19 cellular contexts compared by ENCODE assay signal in the genomic region with DNA sequence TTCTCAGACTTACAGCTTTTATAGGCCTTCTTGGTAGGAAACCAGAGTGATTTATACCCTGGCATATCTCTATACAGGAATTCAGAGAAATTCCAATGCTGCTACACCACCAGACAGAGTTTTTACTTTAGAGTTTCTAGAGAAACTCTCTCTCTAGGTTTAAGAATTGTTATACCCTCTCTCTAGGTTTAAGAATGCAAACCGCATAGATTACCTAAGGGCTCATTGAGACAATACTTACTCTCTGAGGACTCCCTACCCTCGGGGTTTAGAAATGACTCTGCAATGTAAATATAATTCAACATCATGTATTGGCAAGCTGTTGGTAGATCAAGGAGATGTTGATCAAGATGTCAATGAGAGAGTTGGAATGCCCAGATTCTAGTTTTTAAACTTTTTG. TPM values are rescaled to one million over a fixed set of nuclear protein-coding genes. Genes with fewer than 3 reads are reported as not detected.
DNase-seq lines count a peak whose midpoint lies in the region; ATAC-seq, FAIRE-seq and TF ChIP-seq lines count a peak whose summit lies in the region.
"Had no signal": no experiment of that assay in that cellular context is flagged by ENCODE, and none has a peak within 500 bp of the region (broad histone marks: within the 10 kb centered on the region; RNA-seq: fewer than 3 reads in every experiment).

No MANE protein-coding gene starts in this region.

- no peak overlapping the region for H3K27ac Mint-ChIP-seq in GM23338
- H3K27ac Mint-ChIP-seq: CD4-positive, alpha-beta memory T cell; HFFc6 had no signal

- no peak for TF ChIP-seq RAD21 in H1 (IDR thresholded peaks at IDR 0.05 in 1 of 2, conservative IDR thresholded peaks at IDR 0.05 in 1 of 2; ENCODE audit: low read depth in 2 of 2, low read length in 2 of 2)

- intact Hi-C loops in psoas muscle (cut with DNase I), result no loop called here

- H2AFZ ChIP-seq in GM23338, result no peak overlapping the region
- no peak overlapping the region for H2AFZ ChIP-seq in H1 (ENCODE audit: low read length)

- H3F3A ChIP-seq in GM23338 (replicated peaks; ENCODE audit: low read depth), result no peaks in the 10 kb centered on the region

- H3K4me1 ChIP-seq in GM23338 (ENCODE audit: insufficient read depth) (peaks cover 37% of the 10 kb centered on the region), H1 (replicated peaks in 1 of 4; ENCODE audit: control insufficient read depth in 3 of 4, insufficient read depth in 4 of 4, low read length in 3 of 4) (peaks cover 2 to 5% (median 3%) of the 10 kb centered on the region in 4 experiments; a peak in 5 of 7 replicates), psoas muscle (no peaks in the 10 kb centered on the region)
- H3K4me1 ChIP-seq: A549 had no signal

- no peak overlapping the region for H2BK20ac ChIP-seq in H1 (ENCODE audit: low read length)

- H3K36me3 Mint-ChIP-seq in GM23338 (ENCODE audit: low read depth), result no peaks in the 10 kb centered on the region
- H3K36me3 Mint-ChIP-seq: CD4-positive, alpha-beta memory T cell had no signal

- H3K4me2 ChIP-seq in GM23338, result no peak overlapping the region
- no peak overlapping the region for H3K4me2 ChIP-seq in H1 (ENCODE audit: insufficient read depth in 1 of 2, low read depth in 2 of 2, low read length in 2 of 2)
- H3K4me2 ChIP-seq: A549, KMS-11 had no signal

- H2BK120ac ChIP-seq in H1 (replicated peaks; ENCODE audit: low read depth, low read length), result no peak overlapping the region

- no peak overlapping the region for H3K23ac ChIP-seq in H1 (ENCODE audit: insufficient read length)

- TF ChIP-seq EP300 in H1 (IDR thresholded peaks at IDR 0.05; ENCODE audit: borderline replicate concordance in 1 of 2, low read depth in 2 of 2, low read length in 2 of 2), result no peak

- H3K27me3 Mint-ChIP-seq in GM23338 (ENCODE audit: insufficient read depth, low read depth, poor library complexity), result no peaks in the 10 kb centered on the region
- H3K27me3 Mint-ChIP-seq: CD4-positive, alpha-beta memory T cell had no signal

- no peak overlapping the region for H3K56ac ChIP-seq in H1 (replicated peaks; ENCODE audit: insufficient read length, low read depth, low read length)

- H4K20me1 ChIP-seq in GM23338 (replicated peaks; ENCODE audit: insufficient read depth), result no peaks in the 10 kb centered on the region
- peaks cover 0 to 1% of the 10 kb centered on the region in 2 experiments for H4K20me1 ChIP-seq in H1 (replicated peaks in 1 of 2; ENCODE audit: control insufficient read depth in 1 of 2, insufficient read depth in 2 of 2, low read length in 2 of 2)

- H3K4me3 Mint-ChIP-seq in GM23338, result no peak overlapping the region
- H3K4me3 Mint-ChIP-seq: CD4-positive, alpha-beta memory T cell; HFFc6 had no signal

- H3K4me1 Mint-ChIP-seq in GM23338, result peaks cover 29% of the 10 kb centered on the region
- H3K4me1 Mint-ChIP-seq: CD4-positive, alpha-beta memory T cell had no signal

- TF ChIP-seq CTCF in GM23338 (conservative IDR thresholded peaks at IDR 0.05; ENCODE audit: low read depth in 2 of 2) (no peak), H1 (IDR thresholded peaks at IDR 0.05; ENCODE audit: control extremely low read depth in 1 of 3, insufficient read depth in 1 of 3, low read depth in 1 of 3, low read length in 3 of 3) (no peak), psoas muscle (IDR thresholded peaks at IDR 0.05) (no peak)

- no peaks in the 10 kb centered on the region; the same call in 1 of the 2 replicates for H3K79me1 ChIP-seq in H1 (ENCODE audit: low read depth, low read length)

- H3K27me3 ChIP-seq in GM23338 (ENCODE audit: insufficient read depth) (no peaks in the 10 kb centered on the region), H1 (replicated peaks in 1 of 4; ENCODE audit: control insufficient read depth in 3 of 4, extremely low read depth in 1 of 4, insufficient read depth in 3 of 4, low read length in 3 of 4) (no peaks in the 10 kb centered on the region), psoas muscle (ENCODE audit: insufficient read depth in 3 of 3, low read length in 2 of 3) (peaks cover 0 to 4% (median 4%) of the 10 kb centered on the region in 3 donors)

- H3K4ac ChIP-seq in H1 (replicated peaks; ENCODE audit: insufficient read length, low read depth, low read length), result no peak overlapping the region

- no peak overlapping the region for H3K18ac ChIP-seq in H1 (ENCODE audit: extremely low read depth, low read length)

- no peak overlapping the region for H2BK5ac ChIP-seq in H1 (ENCODE audit: low read depth, low read length)

- DNase-seq in GM23338 (ENCODE audit: low spot score), result no peak
- peak; percentile 57 for DNase-seq in M059J (ENCODE audit: low read depth)
- no peak for DNase-seq in H1 (ENCODE audit: low read depth in 1 of 2, low spot score in 2 of 2)
- no peak for DNase-seq in NCI-H524 (lab: John Stamatoyannopoulos, UW)
- no peak for DNase-seq in psoas muscle
- no peak for DNase-seq in T-helper 9 cell
- DNase-seq: AML-193; CD4-positive, alpha-beta memory T cell; DMS153; DMS79 treated with DMSO at 0.1 percent for 48 hours; H7; HFFc6 had no signal

- ATAC-seq in GM23338 (peak; percentile 37; the same call in 1 of the 3 replicates), psoas muscle (no peak), GM18870 (IDR thresholded peaks at IDR 0.05; ENCODE audit: unreplicated experiment) (no peak)
- ATAC-seq: A549, HCT116 had no signal

- no peak overlapping the region for H3K9ac ChIP-seq in H1 (replicated peaks in 1 of 4; ENCODE audit: extremely low read depth in 1 of 4, low read depth in 3 of 4, low read length in 3 of 4)
- H3K9ac ChIP-seq: KMS-11 had no signal

- H3K9me2 ChIP-seq in GM23338 (ENCODE audit: insufficient read depth), result no peaks in the 10 kb centered on the region

- 0 out of 2 replicates have a peak overlapping the region, but pooled peaks have one; percentile 4 for H2BK15ac ChIP-seq in H1 (ENCODE audit: low read length)

- H2AK5ac ChIP-seq in H1 (ENCODE audit: low read depth, low read length), result no peak overlapping the region

- no peak overlapping the region for H4K8ac ChIP-seq in H1 (ENCODE audit: extremely low read depth, insufficient read depth, low read length)

- no peaks in the 10 kb centered on the region for H3K23me2 ChIP-seq in H1 (ENCODE audit: low read depth, low read length)

- no peak overlapping the region for H4K91ac ChIP-seq in H1 (replicated peaks; ENCODE audit: insufficient read length, low read length)

- POLR2A ChIA-PET in H1 (lab: Charles Lee; ENCODE audit: partially characterized antibody), result no interaction called here

- H3K36me3 ChIP-seq in GM23338 (ENCODE audit: insufficient read depth) (no peaks in the 10 kb centered on the region), H1 (ENCODE audit: control insufficient read depth in 2 of 4, insufficient read depth in 4 of 4, low read length in 3 of 4) (no peaks in the 10 kb centered on the region), psoas muscle (ENCODE audit: insufficient read depth in 1 of 2, low read depth in 1 of 2) (no peaks in the 10 kb centered on the region)

- H3K79me2 ChIP-seq in GM23338 (replicated peaks; ENCODE audit: insufficient read depth) (no peaks in the 10 kb centered on the region), H1 (ENCODE audit: control insufficient read depth in 1 of 2, insufficient read depth in 2 of 2, low read length in 2 of 2) (no peaks in the 10 kb centered on the region)

- H4K5ac ChIP-seq in H1 (ENCODE audit: insufficient read length, low read depth, low read length), result no peak overlapping the region

- CTCF ChIA-PET in H1 (lab: Charles Lee; ENCODE audit: partially characterized antibody), result interaction anchor here (1.2 kb wide), 1 partner anchor 233 kb away, joined by 3 read pairs; no protein-coding TSS in a partner anchor

- no peak for TF ChIP-seq POLR2A in H1 (IDR thresholded peaks at IDR 0.05; ENCODE audit: control extremely low read depth in 1 of 2, low read depth in 2 of 2, low read length in 2 of 2)

- no peaks in the 10 kb centered on the region for H3K9me3 ChIP-seq in H1 (ENCODE audit: insufficient read depth in 2 of 2, low read depth in 1 of 2, low read length in 1 of 2)
- H3K9me3 ChIP-seq in psoas muscle, result no peaks in the 10 kb centered on the region
- H3K9me3 ChIP-seq: A549 had no signal

- no peaks in the 10 kb centered on the region for H3K9me3 Mint-ChIP-seq in GM23338
- H3K9me3 Mint-ChIP-seq: HFFc6 had no signal

- H3K4me3 ChIP-seq in GM23338, result no peak overlapping the region
- no peak overlapping the region for H3K4me3 ChIP-seq in H1 (ENCODE audit: extremely low read depth in 1 of 4, insufficient read depth in 2 of 4, low read depth in 3 of 4, low read length in 4 of 4)
- no peak overlapping the region for H3K4me3 ChIP-seq in psoas muscle
- H3K4me3 ChIP-seq: A549 had no signal

- H3K27ac ChIP-seq in GM23338 (ENCODE audit: low read depth) (no peak overlapping the region), H1 (ENCODE audit: low read depth, low read length) (no peak overlapping the region), psoas muscle (no peak overlapping the region)
- H3K27ac ChIP-seq: A549, C4-2B, KMS-11 had no signal

- H2BK12ac ChIP-seq in H1 (ENCODE audit: low read depth, low read length), result no peak overlapping the region

- 80% methylated on average over 2 of the region's 2 CpGs; no CpG with 5 or more reads in 1 of the 2 experiments for WGBS in H1 (ENCODE audit: extremely low coverage in 1 of 2, insufficient coverage in 1 of 2, insufficient read length in 1 of 2, insufficient replicate concordance in 2 of 2, low coverage in 1 of 2, low lambda C conversion rate in 2 of 2, missing lambda C conversion rate in 1 of 2), 2 experiments
- WGBS in psoas muscle, 3 donors, result 69 to 79% (median 71%) methylated on average over 2 of the region's 2 CpGs

- no peak for FAIRE-seq in H1 (lab: Jason Lieb, UNC)
- FAIRE-seq: A549, GM12891 had no signal

- no peak overlapping the region for H3K14ac ChIP-seq in H1 (ENCODE audit: insufficient read length)

TF ChIP-seq in H1, 55 proteins besides CTCF, POLR2A, EP300 and RAD21 (continues in another document):
- no peak for TF ChIP-seq CBX5 (IDR thresholded peaks at IDR 0.05; ENCODE audit: low read depth, low read length)
- no peak for TF ChIP-seq RXRA (IDR thresholded peaks at IDR 0.05; ENCODE audit: insufficient read depth, low read depth, low read length)
- TF ChIP-seq PHF8 (conservative IDR thresholded peaks at IDR 0.05; ENCODE audit: low read depth, low read length), result no peak

RNA-seq across cellular contexts. Expression of gene ELAVL2, which starts 15.3 kb away (rescaled TPM):
- 39.0 and 42.4 TPM in 2 replicates for total RNA-seq in GM23338 (2014; rRNA removed; shearing (Covaris generic))
- 15.3 and 18.6 TPM in 2 replicates for polyA plus RNA-seq in GM23338 (2016; fragmentation: Nextera tagmentation; extraction: Ambion mirVana)
- total RNA-seq in M059J (2014; rRNA removed; shearing (Covaris generic)), result 15.0 and 21.6 TPM in 2 replicates
- total RNA-seq in H1 (2021; fragmentation: NEBNext Ultra II Directional; extraction: Animal tissue kit (Norgen Biotek cat#: 25700)), result 20.9 and 21.9 TPM in 2 replicates
- 2.4 and 4.9 TPM in 2 replicates for polyA plus RNA-seq in H1 (2011; rRNA removed)
- polyA plus RNA-seq in H1 (2011; cell fraction: cytosol; rRNA removed), result 5.2 TPM
- 3.9 TPM for polyA plus RNA-seq in H1 (2011; cell fraction: nucleus; rRNA removed)
- 5.7 to 12.7 TPM (median 7.2 TPM) in 4 replicates for polyA plus RNA-seq in H1 (2012, experiment 1 of 2)
- polyA plus RNA-seq in H1 (2012, experiment 2 of 2), result 0.77 TPM
- polyA plus RNA-seq in H1 (2013, experiment 1 of 2), result 20.2 TPM
- polyA plus RNA-seq in H1 (2013, experiment 2 of 2), result 19.6 TPM
- polyA minus RNA-seq in H1 (2011; rRNA and poly(A)+ RNA removed), result 24.1 and 41.8 TPM in 2 replicates
- 8.0 TPM for polyA minus RNA-seq in H1 (2011; cell fraction: cytosol; rRNA and poly(A)+ RNA removed)
- polyA minus RNA-seq in H1 (2011; cell fraction: nucleus; rRNA and poly(A)+ RNA removed), result 70.2 TPM
- under 1 TPM in 1 of 4 donors, not detected in 3; 0.32 TPM for total RNA-seq in psoas muscle
- polyA plus RNA-seq in psoas muscle, result under 1 TPM in 2 of 3 donors, not detected in 1; 0.03 to 0.04 TPM
- total RNA-seq: CD4-positive, alpha-beta memory T cell; HFFc6; HT-29 had no signal
- polyA plus RNA-seq: CD4-positive, alpha-beta memory T cell had no signal

Comparison
In these comparisons a context has a peak if more than half of its experiments do, and no peak if none do; other contexts are left out.
1. RNA of gene ELAVL2, which starts 15.3 kb away (total RNA-seq): 39.0 to 42.4 TPM in GM23338, 20.9 to 21.9 TPM in H1 and 15.0 to 21.6 TPM in M059J; 0.32 TPM in psoas muscle; every median in the first group is over 10 times any median in the second.